Comparison of ENCODE assay signal across 2 cellular contexts in the genomic region with DNA sequence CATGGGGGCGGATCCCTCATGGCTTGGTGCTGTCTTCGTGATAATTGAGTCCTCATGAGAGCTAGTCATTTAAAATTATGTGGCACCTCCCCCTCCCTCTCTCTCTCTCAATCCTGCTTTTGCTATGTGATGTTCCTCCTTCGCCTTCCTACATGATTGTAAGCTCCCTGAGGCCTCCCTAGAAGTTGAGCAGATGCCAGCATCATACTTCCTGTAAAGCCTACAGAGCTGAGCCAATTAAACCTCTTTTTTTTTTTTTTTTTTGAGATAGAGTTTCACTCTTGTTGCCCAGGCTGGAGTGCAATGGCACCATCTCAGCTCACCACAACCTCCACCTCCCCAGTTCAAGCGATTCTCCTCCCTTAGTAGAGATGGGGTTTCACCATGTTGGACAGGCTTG.
TF ChIP-seq lines count a peak whose summit lies in the region.

No MANE protein-coding gene starts in this region.

TF ChIP-seq in Ishikawa, 13 proteins besides CTCF, POLR2A, EP300 and RAD21 (continued from another document):
- TF ChIP-seq, protein P1, sequence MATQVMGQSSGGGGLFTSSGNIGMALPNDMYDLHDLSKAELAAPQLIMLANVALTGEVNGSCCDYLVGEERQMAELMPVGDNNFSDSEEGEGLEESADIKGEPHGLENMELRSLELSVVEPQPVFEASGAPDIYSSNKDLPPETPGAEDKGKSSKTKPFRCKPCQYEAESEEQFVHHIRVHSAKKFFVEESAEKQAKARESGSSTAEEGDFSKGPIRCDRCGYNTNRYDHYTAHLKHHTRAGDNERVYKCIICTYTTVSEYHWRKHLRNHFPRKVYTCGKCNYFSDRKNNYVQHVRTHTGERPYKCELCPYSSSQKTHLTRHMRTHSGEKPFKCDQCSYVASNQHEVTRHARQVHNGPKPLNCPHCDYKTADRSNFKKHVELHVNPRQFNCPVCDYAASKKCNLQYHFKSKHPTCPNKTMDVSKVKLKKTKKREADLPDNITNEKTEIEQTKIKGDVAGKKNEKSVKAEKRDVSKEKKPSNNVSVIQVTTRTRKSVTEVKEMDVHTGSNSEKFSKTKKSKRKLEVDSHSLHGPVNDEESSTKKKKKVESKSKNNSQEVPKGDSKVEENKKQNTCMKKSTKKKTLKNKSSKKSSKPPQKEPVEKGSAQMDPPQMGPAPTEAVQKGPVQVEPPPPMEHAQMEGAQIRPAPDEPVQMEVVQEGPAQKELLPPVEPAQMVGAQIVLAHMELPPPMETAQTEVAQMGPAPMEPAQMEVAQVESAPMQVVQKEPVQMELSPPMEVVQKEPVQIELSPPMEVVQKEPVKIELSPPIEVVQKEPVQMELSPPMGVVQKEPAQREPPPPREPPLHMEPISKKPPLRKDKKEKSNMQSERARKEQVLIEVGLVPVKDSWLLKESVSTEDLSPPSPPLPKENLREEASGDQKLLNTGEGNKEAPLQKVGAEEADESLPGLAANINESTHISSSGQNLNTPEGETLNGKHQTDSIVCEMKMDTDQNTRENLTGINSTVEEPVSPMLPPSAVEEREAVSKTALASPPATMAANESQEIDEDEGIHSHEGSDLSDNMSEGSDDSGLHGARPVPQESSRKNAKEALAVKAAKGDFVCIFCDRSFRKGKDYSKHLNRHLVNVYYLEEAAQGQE (IDR thresholded peaks at IDR 0.05; ENCODE audit: low read depth), result no peak
- 0 out of 2 replicates have a peak, but pooled peaks have one; percentile 11 for TF ChIP-seq USF1 (IDR thresholded peaks at IDR 0.05)
- no peak for TF ChIP-seq CEBPB (IDR thresholded peaks at IDR 0.05)
- TF ChIP-seq FOXM1 (IDR thresholded peaks at IDR 0.05; ENCODE audit: borderline replicate concordance, low read depth), result no peak
- TF ChIP-seq EGR1 (IDR thresholded peaks at IDR 0.05), result no peak
TF ChIP-seq in Ishikawa: peak in this region for 1.

TF ChIP-seq in H1, 55 proteins besides CTCF, POLR2A, EP300 and RAD21 (continued from another document):
- no peak for TF ChIP-seq E2F6 (IDR thresholded peaks at IDR 0.05)
